Comparison of ENCODE assay signal across 15 cellular contexts in genomic region chr17:58956997-58957724, GRCh38.
DNase-seq lines count a peak whose midpoint lies in the region; ATAC-seq, FAIRE-seq and TF ChIP-seq lines count a peak whose summit lies in the region.
"Had no signal": no experiment of that assay in that cellular context is flagged by ENCODE, and none has a peak within 500 bp of the region (broad histone marks: within the 10 kb centered on the region; RNA-seq: fewer than 3 reads in every experiment).

No MANE protein-coding gene starts in this region.

- DNase-seq in HS-27A (ENCODE audit: low read depth) (peak; percentile 9), astrocyte (ENCODE audit: low read depth) (peak; percentile 71), glomerular visceral epithelial cell (ENCODE audit: extremely low spot score) (peak; percentile 6), GM12891 (ENCODE audit: insufficient read length, low spot score) (no peak), GM19239 (ENCODE audit: insufficient read length, low spot score) (no peak), heart left ventricle (no peak), DMS53 (lab: John Stamatoyannopoulos, UW) (no peak)
- DNase-seq: activated CD8-positive, alpha-beta memory T cell treated with anti-CD3 and anti-CD28 coated beads, Interleukin-2, amount 50 U/mL, for 48 hours; NCI-H345; spleen; SW 1271 had no signal

- intact Hi-C loops in heart left ventricle (cut with DNase I), result no loop called here

- peaks cover 14% of the 10 kb centered on the region for H3K4me1 Mint-ChIP-seq in astrocyte (ENCODE audit: low read depth, unreplicated experiment)

- FAIRE-seq in astrocyte (lab: Jason Lieb, UNC) (no peak), GM12891 (lab: Jason Lieb, UNC) (no peak), GM19239 (lab: Jason Lieb, UNC) (no peak)

- WGBS in heart left ventricle, 4 donors, result 75 to 83% (median 79%) methylated on average over 2 of the region's 2 CpGs

- H4K20me1 ChIP-seq in astrocyte (ENCODE audit: insufficient read depth, low read length), result no peaks in the 10 kb centered on the region

- H3K9me3 Mint-ChIP-seq in astrocyte (ENCODE audit: unreplicated experiment), result peaks cover 4% of the 10 kb centered on the region

- TF ChIP-seq POLR2A in GM12891 (IDR thresholded peaks at IDR 0.05; ENCODE audit: low read depth, low read length) (no peak), heart left ventricle (IDR thresholded peaks at IDR 0.05) (no peak)

- H3K9me3 ChIP-seq in astrocyte (ENCODE audit: insufficient read depth, low read depth, low read length) (no peaks in the 10 kb centered on the region), heart left ventricle (peaks cover 0 to under 1% (median 0%) of the 10 kb centered on the region in 12 donors)

- peak overlapping the region; percentile 70 for H3K27ac Mint-ChIP-seq in astrocyte (ENCODE audit: unreplicated experiment)
- H3K27ac Mint-ChIP-seq: activated naive CD4-positive, alpha-beta T cell treated with anti-CD3 and anti-CD28 coated beads, Interleukin-2, amount 50 U/mL, for 72 hours; memory B cell had no signal

- peaks cover 10% of the 10 kb centered on the region for H3K4me1 ChIP-seq in astrocyte (ENCODE audit: insufficient read depth, low read length)
- H3K4me1 ChIP-seq in heart left ventricle, result peaks cover 0 to 4% (median 0%) of the 10 kb centered on the region in 12 donors

- H3K36me3 Mint-ChIP-seq in astrocyte (ENCODE audit: low read depth, unreplicated experiment), result peaks cover 3% of the 10 kb centered on the region
- H3K36me3 Mint-ChIP-seq: activated naive CD4-positive, alpha-beta T cell treated with anti-CD3 and anti-CD28 coated beads, Interleukin-2, amount 50 U/mL, for 72 hours had no signal

- no peaks in the 10 kb centered on the region for H3K27me3 Mint-ChIP-seq in astrocyte (ENCODE audit: low read depth, unreplicated experiment)

- no peak overlapping the region for H3K4me3 Mint-ChIP-seq in astrocyte (ENCODE audit: unreplicated experiment)
- H3K4me3 Mint-ChIP-seq: memory B cell had no signal

- no peak for ATAC-seq in heart left ventricle
- ATAC-seq: activated naive CD4-positive, alpha-beta T cell treated with anti-CD3 and anti-CD28 coated beads, Interleukin-2, amount 50 U/mL, for 72 hours; esophagus mucosa had no signal

- H3K36me3 ChIP-seq in astrocyte (ENCODE audit: insufficient read depth, low read length) (no peaks in the 10 kb centered on the region), heart left ventricle (no peaks in the 10 kb centered on the region)
- H3K36me3 ChIP-seq: spleen had no signal

- H3K4me3 ChIP-seq in astrocyte (ENCODE audit: insufficient read depth, low read depth, low read length) (no peak overlapping the region), heart left ventricle (no peak overlapping the region)
- H3K4me3 ChIP-seq: spleen had no signal

- H3K9ac ChIP-seq in astrocyte (ENCODE audit: low read length), result peak overlapping the region; percentile 46

- H3K27ac ChIP-seq in 22Rv1, result peak overlapping the region; percentile 16; the same call in 1 of the 2 replicates
- H3K27ac ChIP-seq in astrocyte (ENCODE audit: low read depth, low read length), result peak overlapping the region; percentile 57
- no peak overlapping the region for H3K27ac ChIP-seq in heart left ventricle
- H3K27ac ChIP-seq: spleen had no signal

- H2AFZ ChIP-seq in astrocyte (ENCODE audit: low read depth, low read length), result no peak overlapping the region

- H3K27me3 ChIP-seq in astrocyte (ENCODE audit: insufficient read depth, low read length), result no peaks in the 10 kb centered on the region
- no peaks in the 10 kb centered on the region for H3K27me3 ChIP-seq in heart left ventricle
- H3K27me3 ChIP-seq: spleen had no signal

- TF ChIP-seq CTCF in 22Rv1 (IDR thresholded peaks at IDR 0.05) (no peak), astrocyte (IDR thresholded peaks at IDR 0.05; ENCODE audit: insufficient read depth, low read depth, low read length) (no peak), heart left ventricle (IDR thresholded peaks at IDR 0.05) (no peak)

- H3K4me2 ChIP-seq in astrocyte (ENCODE audit: low read length), result peak overlapping the region; percentile 63

- no peaks in the 10 kb centered on the region for H3K79me2 ChIP-seq in astrocyte (ENCODE audit: insufficient read depth, low read length)

TF ChIP-seq in GM12891, 5 proteins besides CTCF, POLR2A, EP300 and RAD21:
- no peak for TF ChIP-seq POLR2AphosphoS5 (IDR thresholded peaks at IDR 0.05; ENCODE audit: low read depth, low read length)
- TF ChIP-seq POU2F2 (IDR thresholded peaks at IDR 0.05; ENCODE audit: low read depth, low read length), result no peak
- TF ChIP-seq PAX5 (IDR thresholded peaks at IDR 0.05; ENCODE audit: insufficient read depth, low read length, severe bottlenecking), result no peak
- TF ChIP-seq TAF1 (IDR thresholded peaks at IDR 0.05; ENCODE audit: low read depth, low read length), result no peak
- TF ChIP-seq SPI1 (IDR thresholded peaks at IDR 0.05; ENCODE audit: low read depth, low read length), result no peak
TF ChIP-seq in GM12891: peak in this region for 0.

Comparison
In these comparisons a context has a peak if more than half of its experiments do, and no peak if none do; other contexts are left out.
1. H3K27ac ChIP-seq: peak in 22Rv1 (single experiment) and astrocyte (single experiment); none in heart left ventricle (0 of 12).
2. DNase-seq: peak in HS-27A (single experiment), astrocyte (single experiment) and glomerular visceral epithelial cell (single experiment); none in GM12891 (single experiment), GM19239 (single experiment), heart left ventricle (0 of 5) and DMS53 (single experiment).